ENCODE assay signal across 22 cellular contexts in the genomic region with DNA sequence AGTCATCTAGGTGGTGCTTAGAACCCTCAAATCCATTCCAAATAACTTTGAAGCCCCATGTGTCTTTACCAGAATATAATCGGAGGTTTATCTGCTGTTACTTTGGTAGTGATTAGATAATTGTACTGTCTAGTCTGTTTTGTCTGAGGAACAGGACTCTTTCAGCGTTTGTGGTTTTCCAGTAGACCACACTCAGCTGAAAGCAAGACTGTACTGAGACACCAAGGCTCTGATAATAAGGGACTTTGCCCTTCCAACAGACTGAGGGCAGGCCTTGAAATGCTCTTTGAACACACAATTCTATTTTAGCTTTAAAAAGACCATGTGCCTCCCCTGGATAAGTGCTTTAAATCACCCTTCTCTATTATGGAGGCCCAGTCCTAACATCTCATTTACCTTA.
DNase-seq lines count a peak whose midpoint lies in the region; ATAC-seq and TF ChIP-seq lines count a peak whose summit lies in the region.
"Had no signal": no experiment of that assay in that cellular context is flagged by ENCODE, and none has a peak within 500 bp of the region (broad histone marks: within the 10 kb centered on the region; RNA-seq: fewer than 3 reads in every experiment).

No MANE protein-coding gene starts in this region.

- H3K27ac ChIP-seq in CD8-positive, alpha-beta T cell (ENCODE audit: low read depth, low read length) = no peak overlapping the region
- peak overlapping the region; percentile 53 for H3K27ac ChIP-seq in hepatocyte
- H3K27ac ChIP-seq: C4-2B, esophagus muscularis mucosa, spleen, thoracic aorta had no signal

- no peak overlapping the region for H2AFZ ChIP-seq in hepatocyte

- peak overlapping the region; percentile 5 for H3K27ac Mint-ChIP-seq in CD8-positive, alpha-beta T cell

- TF ChIP-seq CTCF in CD8-positive, alpha-beta T cell (IDR thresholded peaks at IDR 0.05) = no peak
- TF ChIP-seq CTCF in hepatocyte (IDR thresholded peaks at IDR 0.05; ENCODE audit: poor library complexity) = no peak

- peaks cover 1% of the 10 kb centered on the region for H3K4me1 Mint-ChIP-seq in CD8-positive, alpha-beta T cell (ENCODE audit: low read depth)

- no peaks in the 10 kb centered on the region for H3K27me3 ChIP-seq in CD8-positive, alpha-beta T cell (ENCODE audit: insufficient read depth, low read length)
- H3K27me3 ChIP-seq in hepatocyte = no peaks in the 10 kb centered on the region
- H3K27me3 ChIP-seq: esophagus muscularis mucosa, MG63, spleen had no signal

- no peak overlapping the region for H3K4me3 ChIP-seq in CD8-positive, alpha-beta T cell (ENCODE audit: low read depth, low read length)
- no peak overlapping the region for H3K4me3 ChIP-seq in hepatocyte
- H3K4me3 ChIP-seq: esophagus muscularis mucosa, MG63, spleen, thoracic aorta had no signal

- H3K9me3 ChIP-seq in CD8-positive, alpha-beta T cell (ENCODE audit: low read length) = no peaks in the 10 kb centered on the region
- H3K9me3 ChIP-seq in hepatocyte (ENCODE audit: low read depth) = no peaks in the 10 kb centered on the region
- H3K9me3 ChIP-seq: esophagus muscularis mucosa, MG63, spleen, thoracic aorta had no signal

- no peaks in the 10 kb centered on the region for H3K27me3 Mint-ChIP-seq in CD8-positive, alpha-beta T cell (ENCODE audit: low read depth)
- H3K27me3 Mint-ChIP-seq: T-cell had no signal

- H3K36me3 ChIP-seq in CD8-positive, alpha-beta T cell (ENCODE audit: insufficient read depth, low read length) = no peaks in the 10 kb centered on the region
- H3K36me3 ChIP-seq in hepatocyte (replicated peaks; ENCODE audit: insufficient read depth, low read depth) = no peaks in the 10 kb centered on the region
- H3K36me3 ChIP-seq: MG63 had no signal

- H3K9me2 ChIP-seq in hepatocyte (replicated peaks; ENCODE audit: insufficient read depth) = no peaks in the 10 kb centered on the region

- no peak for ATAC-seq in CD8-positive, alpha-beta T cell
- peak; percentile 50 for ATAC-seq in HG02798 (IDR thresholded peaks at IDR 0.05; ENCODE audit: poor library complexity, unreplicated experiment)
- ATAC-seq: Panc1, T-cell had no signal

- CTCF ChIA-PET in CD8-positive, alpha-beta T cell (lab: Charles Lee) = no interaction called here

- H3K4me3 Mint-ChIP-seq in CD8-positive, alpha-beta T cell = no peak overlapping the region
- H3K4me3 Mint-ChIP-seq: T-cell had no signal

- H3K4me2 ChIP-seq in hepatocyte = peak overlapping the region; percentile 15

- POLR2A ChIA-PET in CD8-positive, alpha-beta T cell (lab: Charles Lee) = no interaction called here

- no peak for DNase-seq in CD8-positive, alpha-beta T cell
- DNase-seq in OCI-M1 (lab: John Stamatoyannopoulos, UW) (peak; percentile 79), hepatocyte (ENCODE audit: low spot score) (peak; percentile 20), NCI-H345 (lab: John Stamatoyannopoulos, UW) (no peak), SHP77 treated with DMSO at 0.1 percent for 48 hours (lab: John Stamatoyannopoulos, UW) (no peak), NCI-H187 (lab: John Stamatoyannopoulos, UW) (no peak), medulla oblongata (ENCODE audit: extremely low spot score) (no peak)
- DNase-seq: ACHN; activated CD4-positive, alpha-beta T cell treated with anti-CD3 and anti-CD28 coated beads, Interleukin-2, amount 50 U/mL, for 4 hours; effector memory CD4-positive, alpha-beta T cell; mammary epithelial cell; MG63; NCI-H226; spleen; stimulated activated CD4-positive, alpha-beta T cell treated with anti-CD3 and anti-CD28 coated beads, Interleukin-4, amount 100 ng/mL, for 24 hours; stimulated activated naive CD4-positive, alpha-beta T cell treated with Interleukin-2 at 50 U/mL for 16 hours; T-cell had no signal

- intact Hi-C loops in CD8-positive, alpha-beta T cell (cut with DNase I, micrococcal nuclease) = no loop called here

- no peaks in the 10 kb centered on the region for H3K9me3 Mint-ChIP-seq in CD8-positive, alpha-beta T cell
- H3K9me3 Mint-ChIP-seq: T-cell had no signal

- H4K20me1 ChIP-seq in hepatocyte (ENCODE audit: insufficient read depth, poor library complexity, severe bottlenecking) = no peaks in the 10 kb centered on the region

- WGBS in hepatocyte (ENCODE audit: low lambda C conversion rate, missing lambda C conversion rate) = 17% methylated on average over 2 of the region's 2 CpGs

- no peaks in the 10 kb centered on the region for H3K4me1 ChIP-seq in CD8-positive, alpha-beta T cell (ENCODE audit: insufficient read depth, low read length)
- H3K4me1 ChIP-seq in hepatocyte (ENCODE audit: insufficient read depth) = no peaks in the 10 kb centered on the region
- H3K4me1 ChIP-seq: esophagus muscularis mucosa had no signal

- peaks cover 34% of the 10 kb centered on the region for H3K36me3 Mint-ChIP-seq in CD8-positive, alpha-beta T cell

- no peaks in the 10 kb centered on the region for H3K79me2 ChIP-seq in hepatocyte

Comparison
In these comparisons a context has a peak if more than half of its experiments do, and no peak if none do; other contexts are left out.
1. DNase-seq: peak in OCI-M1 (single experiment) and hepatocyte (single experiment); none in CD8-positive, alpha-beta T cell (0 of 7), NCI-H345 (single experiment), SHP77 treated with DMSO at 0.1 percent for 48 hours (single experiment), NCI-H187 (0 of 2) and medulla oblongata (single experiment).